ENCODE assay signal across 24 cellular contexts in the genomic region with DNA sequence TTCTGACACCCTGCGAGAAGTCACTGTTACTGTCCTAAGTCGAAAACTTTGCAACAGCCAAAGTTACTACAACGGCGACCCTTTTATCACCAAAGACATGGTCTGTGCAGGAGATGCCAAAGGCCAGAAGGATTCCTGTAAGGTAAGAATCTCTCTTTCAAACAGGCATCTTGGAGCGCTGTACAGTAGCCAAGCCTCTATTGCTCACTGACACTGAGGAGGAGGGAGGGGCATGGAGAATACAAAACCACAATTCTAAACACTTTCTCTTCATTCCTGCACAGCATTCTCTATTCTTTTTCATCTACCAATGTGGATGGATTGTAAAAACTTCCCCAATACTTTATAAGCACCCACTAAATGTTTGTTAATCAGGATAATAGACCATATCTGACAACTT. TPM values are rescaled to one million over a fixed set of nuclear protein-coding genes. Genes with fewer than 3 reads are reported as not detected.
A peak's percentile ranks its signal among the peaks of the same experiment; 100 is the strongest.
DNase-seq lines count a peak whose midpoint lies in the region; ATAC-seq and TF ChIP-seq lines count a peak whose summit lies in the region.
"Had no signal": no experiment of that assay in that cellular context is flagged by ENCODE, and none has a peak within 500 bp of the region (broad histone marks: within the 10 kb centered on the region; RNA-seq: fewer than 3 reads in every experiment).

No MANE protein-coding gene starts in this region.

- H3K36me3 ChIP-seq in IMR-90 (ENCODE audit: control insufficient read depth, insufficient read depth, low read length) = no peaks in the 10 kb centered on the region
- H3K36me3 ChIP-seq: Peyer's patch had no signal

- CTCF ChIA-PET in IMR-90 (lab: Yijun Ruan, JAX) = interaction anchor here (1.2 kb wide), 1 partner anchor 15 kb away, joined by 3 read pairs; no protein-coding TSS in a partner anchor

- H2AFZ ChIP-seq in IMR-90 (replicated peaks; ENCODE audit: low read length, poor library complexity) = no peak overlapping the region

- no peaks in the 10 kb centered on the region for H3K9me3 Mint-ChIP-seq in natural killer cell treated with Interleukin-12 subunit alpha and Interleukin-12 subunit beta and Interleukin-15 and Interleukin-18, amount 100 ng/mL, for 72 hours
- H3K9me3 Mint-ChIP-seq in natural killer cell = no peaks in the 10 kb centered on the region
- H3K9me3 Mint-ChIP-seq: GM23338 had no signal

- no peak overlapping the region for H3K4me3 Mint-ChIP-seq in natural killer cell treated with Interleukin-12 subunit alpha and Interleukin-12 subunit beta and Interleukin-15 and Interleukin-18, amount 100 ng/mL, for 72 hours
- no peak overlapping the region for H3K4me3 Mint-ChIP-seq in natural killer cell
- H3K4me3 Mint-ChIP-seq: GM23338 had no signal

- no peaks in the 10 kb centered on the region for H3K9me1 ChIP-seq in IMR-90 (ENCODE audit: insufficient read depth, low read length)

- peaks cover 38 to 49% of the 10 kb centered on the region in 2 donors for H3K4me1 Mint-ChIP-seq in natural killer cell treated with Interleukin-12 subunit alpha and Interleukin-12 subunit beta and Interleukin-15 and Interleukin-18, amount 100 ng/mL, for 72 hours (ENCODE audit: low read depth in 2 of 2)
- peaks cover 27 to 46% of the 10 kb centered on the region in 2 donors for H3K4me1 Mint-ChIP-seq in natural killer cell

- TF ChIP-seq RAD21 in IMR-90 (IDR thresholded peaks at IDR 0.05; ENCODE audit: low read length) = no peak

- no peak overlapping the region for H2BK15ac ChIP-seq in IMR-90 (ENCODE audit: low read depth, low read length)

- H3K18ac ChIP-seq in IMR-90 (ENCODE audit: low read depth, low read length) = no peak overlapping the region

- no peak for TF ChIP-seq POLR2A in IMR-90 (IDR thresholded peaks at IDR 0.05; ENCODE audit: low read depth, low read length)

- POLR2A ChIA-PET in IMR-90 (lab: Charles Lee; ENCODE audit: unreplicated experiment) = no interaction called here

- no peak overlapping the region for H3K56ac ChIP-seq in IMR-90 (ENCODE audit: extremely low read depth, insufficient read depth, low read length)

- H2BK120ac ChIP-seq in IMR-90 (ENCODE audit: low read depth, low read length) = no peak overlapping the region

- no peaks in the 10 kb centered on the region for H4K20me1 ChIP-seq in IMR-90 (ENCODE audit: insufficient read depth, low read length)

- H3K27ac Mint-ChIP-seq in natural killer cell treated with Interleukin-12 subunit alpha and Interleukin-12 subunit beta and Interleukin-15 and Interleukin-18, amount 100 ng/mL, for 72 hours = peak overlapping the region; percentile 36 to 67
- H3K27ac Mint-ChIP-seq in natural killer cell = no peak overlapping the region
- H3K27ac Mint-ChIP-seq: GM23338 had no signal

- H2AK5ac ChIP-seq in IMR-90 (ENCODE audit: low read depth, low read length) = no peak overlapping the region

- in situ Hi-C loops in IMR-90 (cut with MboI; ENCODE audit: low sequenced_read_pairs) = no loop called here

- intact Hi-C loops in natural killer cell (cut with micrococcal nuclease) = no loop called here
- intact Hi-C loops in IMR-90 (cut with micrococcal nuclease) = loop anchor here (10.0 kb wide), 1 partner anchor 117 kb away; no protein-coding TSS in a partner anchor
- intact Hi-C loops in dorsolateral prefrontal cortex (cut with DNase I) = no loop called here

- H3K36me3 Mint-ChIP-seq in natural killer cell treated with Interleukin-12 subunit alpha and Interleukin-12 subunit beta and Interleukin-15 and Interleukin-18, amount 100 ng/mL, for 72 hours = peaks cover 20% of the 10 kb centered on the region
- H3K36me3 Mint-ChIP-seq in natural killer cell = no peaks in the 10 kb centered on the region

- H3K79me1 ChIP-seq in IMR-90 (ENCODE audit: low read depth in 1 of 2, low read length in 2 of 2) = no peaks in the 10 kb centered on the region

- H3K14ac ChIP-seq in IMR-90 (replicated peaks; ENCODE audit: low read depth, low read length) = no peak overlapping the region

- no peak overlapping the region for H4K91ac ChIP-seq in IMR-90 (ENCODE audit: insufficient read depth, low read depth, low read length)

- WGBS in IMR-90 (ENCODE audit: extremely low coverage in 2 of 2, insufficient read length in 1 of 2), 2 experiments = 100% methylated on average over 1 of the region's 5 CpGs; no CpG with 5 or more reads in 1 of the 2 experiments

- H4K8ac ChIP-seq in IMR-90 (ENCODE audit: low read depth in 2 of 2, low read length in 2 of 2) = no peak overlapping the region

- no peak overlapping the region for H4K5ac ChIP-seq in IMR-90 (ENCODE audit: low read depth, low read length)

- H3K23ac ChIP-seq in IMR-90 (ENCODE audit: low read depth, low read length) = no peak overlapping the region

- TF ChIP-seq CTCF in natural killer cell (IDR thresholded peaks at IDR 0.05) = no peak
- no peak for TF ChIP-seq CTCF in IMR-90 (conservative IDR thresholded peaks at IDR 0.05; ENCODE audit: low read depth, low read length)
- no peak for TF ChIP-seq CTCF in dorsolateral prefrontal cortex (IDR thresholded peaks at IDR 0.05 in 54 of 56, conservative IDR thresholded peaks at IDR 0.05 in 2 of 56; ENCODE audit: low read depth in 1 of 56, partially characterized antibody in 56 of 56)

- H3K27ac ChIP-seq in IMR-90 (ENCODE audit: insufficient read depth, low read length) = no peak overlapping the region
- H3K27ac ChIP-seq in dorsolateral prefrontal cortex = no peak overlapping the region
- H3K27ac ChIP-seq: A549, C4-2B, Peyer's patch had no signal

- no peak overlapping the region for H3K9ac ChIP-seq in IMR-90 (ENCODE audit: low read depth, low read length)

- H2BK20ac ChIP-seq in IMR-90 (ENCODE audit: low read depth, low read length) = no peak overlapping the region

- H3K4me2 ChIP-seq in IMR-90 (ENCODE audit: low read depth, low read length) = no peak overlapping the region
- H3K4me2 ChIP-seq: A549, GM23338 had no signal

- H3K4me3 ChIP-seq in IMR-90 (ENCODE audit: insufficient read depth, low read depth, low read length) (no peak overlapping the region), dorsolateral prefrontal cortex (no peak overlapping the region)
- H3K4me3 ChIP-seq: A549, GM12878, GM23338, Peyer's patch had no signal

- peaks cover 7% of the 10 kb centered on the region for H3K27me3 ChIP-seq in IMR-90 (ENCODE audit: control insufficient read depth, insufficient read depth, low read length)
- peaks cover 0 to 23% (median 0%) of the 10 kb centered on the region in 45 donors for H3K27me3 ChIP-seq in dorsolateral prefrontal cortex
- H3K27me3 ChIP-seq: Peyer's patch had no signal

- no peaks in the 10 kb centered on the region for H3K9me3 ChIP-seq in IMR-90 (ENCODE audit: control insufficient read depth, insufficient read depth, low read length)
- H3K9me3 ChIP-seq: A549, Peyer's patch had no signal

- no peak overlapping the region for H2BK5ac ChIP-seq in IMR-90 (ENCODE audit: low read depth, low read length, poor library complexity, severe bottlenecking)

- H3K4ac ChIP-seq in IMR-90 (ENCODE audit: low read depth, low read length) = no peak overlapping the region

- no peak for DNase-seq in natural killer cell treated with Interleukin-12 subunit alpha and Interleukin-12 subunit beta and Interleukin-15 and Interleukin-18, amount 100 ng/mL, for 72 hours (ENCODE audit: low spot score)
- DNase-seq in natural killer cell = no peak
- DNase-seq in IMR-90 = peak; percentile 31
- peak; percentile 52 for DNase-seq in fibroblast of peridontal ligament (ENCODE audit: extremely low read depth)
- DNase-seq in NCI-H187 treated with DMSO at 0.1 percent for 48 hours (lab: John Stamatoyannopoulos, UW) = no peak
- DNase-seq in dorsolateral prefrontal cortex = no peak
- DNase-seq: Caco-2; GF-D8; MM.1S; NCI-H1092; NCI-H1436 treated with DMSO at 0.1 percent for 48 hours; NCI-H2081; NCI-H2171 treated with DMSO at 0.1 percent for 48 hours; NK-92 treated with Interleukin-12 subunit alpha and Interleukin-12 subunit beta, amount 100 ng/mL, for 24 hours; Peyer's patch had no signal

- ATAC-seq in natural killer cell treated with Interleukin-12 subunit alpha and Interleukin-12 subunit beta and Interleukin-15 and Interleukin-18, amount 100 ng/mL, for 72 hours = no peak
- ATAC-seq in natural killer cell (no peak), IMR-90 (ENCODE audit: low read depth) (peak; percentile 68), GM18511 (IDR thresholded peaks at IDR 0.05; ENCODE audit: unreplicated experiment) (no peak), HG03521 (IDR thresholded peaks at IDR 0.05; ENCODE audit: unreplicated experiment) (no peak)
- ATAC-seq: A549, GM12878, GM23338, HCT116 had no signal

- no TSS peak for BruUV-seq in IMR-90 (replicated peaks; lab: Mats Ljungman, UMichigan)

- dilution Hi-C loops in IMR-90 (cut with HindIII; ENCODE audit: low sequenced_read_pairs, unreplicated experiment) = no loop called here

- peaks cover 3% of the 10 kb centered on the region for H3K4me1 ChIP-seq in IMR-90 (ENCODE audit: control insufficient read depth, insufficient read depth, low read length)
- H3K4me1 ChIP-seq: A549, Caco-2, Peyer's patch had no signal

- H3K27me3 Mint-ChIP-seq in natural killer cell treated with Interleukin-12 subunit alpha and Interleukin-12 subunit beta and Interleukin-15 and Interleukin-18, amount 100 ng/mL, for 72 hours = no peaks in the 10 kb centered on the region
- H3K27me3 Mint-ChIP-seq in natural killer cell (ENCODE audit: low read depth in 2 of 2) = no peaks in the 10 kb centered on the region

- no peak overlapping the region for H2AK9ac ChIP-seq in IMR-90 (replicated peaks; ENCODE audit: low read depth, low read length, poor library complexity)

TF ChIP-seq in IMR-90, 13 proteins besides CTCF, POLR2A, EP300 and RAD21 (continues in another document):
- TF ChIP-seq MAFK (IDR thresholded peaks at IDR 0.05; ENCODE audit: low read depth, low read length) (no peak), CEBPB (IDR thresholded peaks at IDR 0.05; ENCODE audit: low read depth, low read length) (no peak)

RNA-seq across cellular contexts. Expression of a gene that starts 7.4 kb away (rescaled TPM):
- 1 to 10 TPM; 4.7 to 7.4 TPM for total RNA-seq in natural killer cell treated with Interleukin-12 subunit alpha and Interleukin-12 subunit beta and Interleukin-15 and Interleukin-18, amount 100 ng/mL, for 72 hours
- total RNA-seq in natural killer cell (10 to 100 TPM; 24.5 to 40.9 (median 30.3) TPM), IMR-90 (2012; rRNA removed) (not detected in 2 replicates), dorsolateral prefrontal cortex (1 to 10 TPM in 2 of 120 experiments, under 1 TPM in 10, not detected in 108; 0.24 to 1.5 (median 0.52) TPM)
- not detected in 2 replicates for polyA plus RNA-seq in IMR-90 (2012; rRNA removed)
- not detected in 2 replicates for polyA plus RNA-seq in IMR-90 (2012; cell fraction: cytosol; rRNA removed)
- not detected in 2 replicates for polyA plus RNA-seq in IMR-90 (2012; cell fraction: nucleus; rRNA removed; ENCODE audit: low replicate concordance)
- total RNA-seq: Caco-2, GM12878, GM23338, LHCN-M2, NCI-H460, Peyer's patch had no signal
- polyA plus RNA-seq: A549, GM23338 had no signal

RNA-seq across cellular contexts. Expression of a gene that starts 46.1 kb away (rescaled TPM):
- total RNA-seq in natural killer cell treated with Interleukin-12 subunit alpha and Interleukin-12 subunit beta and Interleukin-15 and Interleukin-18, amount 100 ng/mL, for 72 hours = under 1 TPM in 1 of 2 donors, not detected in 1; 0.73 TPM
- total RNA-seq in natural killer cell (1 to 10 TPM in 1 of 3 donors, under 1 TPM in 2; 0.87 to 1.2 (median 0.95) TPM), IMR-90 (2012; rRNA removed) (8.9 and 10.2 TPM in 2 replicates), dorsolateral prefrontal cortex (1 to 10 TPM in 7 of 120 experiments, under 1 TPM in 36, not detected in 77; 0.22 to 1.5 (median 0.58) TPM)
- polyA plus RNA-seq in IMR-90 (2012; rRNA removed) = 5.6 and 7.1 TPM in 2 replicates
- polyA plus RNA-seq in IMR-90 (2012; cell fraction: cytosol; rRNA removed) = 2.3 and 4.2 TPM in 2 replicates
- polyA plus RNA-seq in IMR-90 (2012; cell fraction: nucleus; rRNA removed; ENCODE audit: low replicate concordance) = 0.29 and 1.0 TPM in 2 replicates
- total RNA-seq: Caco-2, GM12878, Peyer's patch had no signal
- polyA plus RNA-seq: A549, GM12878, GM23338 had no signal

Comparison
In these comparisons a context has a peak if more than half of its experiments do, and no peak if none do; other contexts are left out.
1. H3K27ac Mint-ChIP-seq: peak in natural killer cell treated with Interleukin-12 subunit alpha and Interleukin-12 subunit beta and Interleukin-15 and Interleukin-18, amount 100 ng/mL, for 72 hours (2 of 2); none in natural killer cell (0 of 2).
2. DNase-seq: peak in IMR-90 (single experiment) and fibroblast of peridontal ligament (single experiment); none in natural killer cell treated with Interleukin-12 subunit alpha and Interleukin-12 subunit beta and Interleukin-15 and Interleukin-18, amount 100 ng/mL, for 72 hours (single experiment), natural killer cell (single experiment), NCI-H187 treated with DMSO at 0.1 percent for 48 hours (single experiment) and dorsolateral prefrontal cortex (0 of 10).